In the genomic region with DNA sequence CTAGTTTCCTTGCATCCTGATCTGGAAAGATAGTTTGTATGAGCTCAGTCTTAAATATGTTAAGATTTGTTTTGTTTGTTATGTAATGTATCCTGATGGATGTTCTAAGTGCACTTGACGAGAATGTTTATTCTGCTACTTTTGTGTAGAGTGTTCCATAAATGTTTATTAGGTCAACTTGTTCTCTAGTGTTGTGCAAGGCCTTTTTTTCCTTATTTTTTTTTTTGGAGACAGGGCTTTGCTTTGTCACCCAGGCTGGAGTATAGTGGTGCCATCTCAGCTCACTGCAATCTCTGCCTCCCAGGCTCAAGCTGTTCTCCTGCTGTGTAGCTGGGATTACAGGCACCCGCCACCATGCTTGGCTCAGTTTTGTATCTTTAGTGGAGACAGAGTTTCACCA, we compare ENCODE assay signal across 25 cellular contexts. TPM values are rescaled to one million over a fixed set of nuclear protein-coding genes. Genes with fewer than 3 reads are reported as not detected.
"Had no signal": no experiment of that assay in that cellular context is flagged by ENCODE, and none has a peak within 500 bp of the region (broad histone marks: within the 10 kb centered on the region; RNA-seq: fewer than 3 reads in every experiment).

No MANE protein-coding gene starts in this region.

- H3K27ac Mint-ChIP-seq: activated CD4-positive, alpha-beta memory T cell treated with anti-CD3 and anti-CD28 coated beads for 36 hours; activated CD4-positive, alpha-beta T cell treated with anti-CD3 and anti-CD28 coated beads, Interleukin-2, amount 10 ng/mL, durations not matched to agents 7 days and 5 days; activated naive CD4-positive, alpha-beta T cell treated with anti-CD3 and anti-CD28 coated beads for 36 hours; activated naive CD8-positive, alpha-beta T cell treated with anti-CD3 and anti-CD28 coated beads for 36 hours; activated T-helper 17 cell treated with anti-CD3 and anti-CD28 coated beads, Interleukin-2, amount 50 U/mL, for 72 hours; T-helper 1 cell treated with Interleukin-12 subunit alpha and Interleukin-12 subunit beta and Interleukin-4 antibody, amounts not matched to agents 30 μg/mL and 1 μg/mL, for 36 hours had no signal

- H3K27me3 Mint-ChIP-seq: activated CD4-positive, alpha-beta memory T cell treated with anti-CD3 and anti-CD28 coated beads for 36 hours; activated CD4-positive, alpha-beta T cell treated with anti-CD3 and anti-CD28 coated beads, Interleukin-2, amount 10 ng/mL, durations not matched to agents 7 days and 5 days; activated naive CD8-positive, alpha-beta T cell treated with anti-CD3 and anti-CD28 coated beads for 36 hours; activated T-helper 17 cell treated with anti-CD3 and anti-CD28 coated beads, Interleukin-2, amount 50 U/mL, for 72 hours had no signal

- DNase-seq: activated CD4-positive, alpha-beta memory T cell treated with anti-CD3 and anti-CD28 coated beads for 36 hours; activated CD4-positive, alpha-beta T cell treated with anti-CD3 and anti-CD28 coated beads, Interleukin-2, amount 10 ng/mL, durations not matched to agents 7 days and 5 days; activated CD4-positive, CD25-positive, alpha-beta regulatory T cell; activated CD8-positive, alpha-beta memory T cell treated with anti-CD3 and anti-CD28 coated beads for 24 hours; activated gamma-delta T cell; activated naive CD4-positive, alpha-beta T cell treated with anti-CD3 and anti-CD28 coated beads for 36 hours; activated naive CD8-positive, alpha-beta T cell treated with anti-CD3 and anti-CD28 coated beads for 36 hours; activated T-cell treated with anti-CD3 and anti-CD28 coated beads, Interleukin-2, amount 50 U/mL, for 4 hours; adrenal gland; aorta; central memory CD4-positive, alpha-beta T cell; MM.1S; NCI-H146; NCI-H187 treated with DMSO at 0.1 percent for 48 hours; NCI-H2081 treated with DMSO at 0.1 percent for 48 hours; NCI-H2171 treated with DMSO at 0.1 percent for 48 hours; NCI-H510A treated with DMSO at 0.1 percent for 48 hours; NCI-H69; NK-92 treated with Interleukin-12 subunit alpha and Interleukin-12 subunit beta, amount 100 ng/mL, for 24 hours; Peyer's patch; SHP77 had no signal

- H3K27me3 ChIP-seq: adrenal gland, Peyer's patch, SJSA1 had no signal

- H3K4me1 ChIP-seq: adrenal gland, Peyer's patch had no signal

- H3K4me3 Mint-ChIP-seq: activated CD4-positive, alpha-beta memory T cell treated with anti-CD3 and anti-CD28 coated beads for 36 hours; activated CD4-positive, alpha-beta T cell treated with anti-CD3 and anti-CD28 coated beads, Interleukin-2, amount 10 ng/mL, durations not matched to agents 7 days and 5 days; activated naive CD4-positive, alpha-beta T cell treated with anti-CD3 and anti-CD28 coated beads for 36 hours; activated naive CD8-positive, alpha-beta T cell treated with anti-CD3 and anti-CD28 coated beads for 36 hours; activated T-cell treated with anti-CD3 and anti-CD28 coated beads, Interleukin-2, amount 50 U/mL, for 4 hours; activated T-helper 17 cell treated with anti-CD3 and anti-CD28 coated beads, Interleukin-2, amount 50 U/mL, for 72 hours; T-helper 1 cell treated with Interleukin-12 subunit alpha and Interleukin-12 subunit beta and Interleukin-4 antibody, amounts not matched to agents 30 μg/mL and 1 μg/mL, for 36 hours had no signal

- H3K9me3 Mint-ChIP-seq: activated CD4-positive, alpha-beta memory T cell treated with anti-CD3 and anti-CD28 coated beads for 36 hours; activated CD4-positive, alpha-beta T cell treated with anti-CD3 and anti-CD28 coated beads, Interleukin-2, amount 10 ng/mL, durations not matched to agents 7 days and 5 days; activated naive CD4-positive, alpha-beta T cell treated with anti-CD3 and anti-CD28 coated beads for 36 hours; activated naive CD8-positive, alpha-beta T cell treated with anti-CD3 and anti-CD28 coated beads for 36 hours; activated T-cell treated with anti-CD3 and anti-CD28 coated beads, Interleukin-2, amount 50 U/mL, for 4 hours; activated T-helper 17 cell treated with anti-CD3 and anti-CD28 coated beads, Interleukin-2, amount 50 U/mL, for 72 hours; T-helper 1 cell treated with Interleukin-12 subunit alpha and Interleukin-12 subunit beta and Interleukin-4 antibody, amounts not matched to agents 30 μg/mL and 1 μg/mL, for 36 hours had no signal

- ATAC-seq: activated T-cell treated with anti-CD3 and anti-CD28 coated beads, Interleukin-2, amount 50 U/mL, for 4 hours; activated T-helper 17 cell treated with anti-CD3 and anti-CD28 coated beads, Interleukin-2, amount 50 U/mL, for 72 hours; SK-N-SH treated with all-trans-retinoic acid at 6 μM for 48 hours had no signal

- H3K36me3 ChIP-seq: adrenal gland, Peyer's patch had no signal

- H3K9me3 ChIP-seq: adrenal gland, Peyer's patch, SJSA1 had no signal

- H3K27ac ChIP-seq: adrenal gland, Peyer's patch, SJSA1 had no signal

- H3K4me3 ChIP-seq: adrenal gland, Peyer's patch, SJSA1 had no signal

RNA-seq across cellular contexts. Expression of a gene that starts 28.7 kb away (rescaled TPM):
- total RNA-seq: aorta had no signal
